Comparison of ENCODE assay signal across 19 cellular contexts in the genomic region with DNA sequence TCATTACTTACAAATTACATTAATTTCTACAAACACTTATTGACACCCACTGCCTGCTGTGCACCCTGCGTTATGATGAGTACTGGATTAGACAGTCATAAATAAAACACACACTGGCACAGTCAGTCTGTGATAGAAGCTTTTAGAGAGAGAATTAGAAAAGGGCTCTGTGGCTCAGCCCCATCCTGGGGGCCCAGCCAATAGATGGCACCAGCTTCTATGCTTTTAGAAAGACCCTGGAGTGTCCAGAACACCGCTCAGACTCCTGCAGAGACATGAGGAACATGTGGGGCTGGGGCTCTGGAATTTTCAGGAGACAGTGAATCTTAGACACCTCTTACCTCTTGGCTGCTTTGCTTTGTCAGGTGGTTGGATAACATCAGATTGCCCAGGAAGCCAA.
A peak's percentile ranks its signal among the peaks of the same experiment; 100 is the strongest.
DNase-seq lines count a peak whose midpoint lies in the region; ATAC-seq and TF ChIP-seq lines count a peak whose summit lies in the region.
"Had no signal": no experiment of that assay in that cellular context is flagged by ENCODE, and none has a peak within 500 bp of the region (broad histone marks: within the 10 kb centered on the region; RNA-seq: fewer than 3 reads in every experiment).

No MANE protein-coding gene starts in this region.

- no peaks in the 10 kb centered on the region for H3K36me3 Mint-ChIP-seq in brain
- H3K36me3 Mint-ChIP-seq: CD4-positive, alpha-beta memory T cell had no signal

- peak overlapping the region in 3 of 5 experiments; percentile 19 to 79 (median 63) for H3K27ac Mint-ChIP-seq in brain
- H3K27ac Mint-ChIP-seq: B cell; CD4-positive, alpha-beta memory T cell; HFFc6 had no signal

- peaks cover 24% of the 10 kb centered on the region for H3K27me3 Mint-ChIP-seq in brain

- H3F3A ChIP-seq in SK-N-SH (replicated peaks; ENCODE audit: insufficient read depth), result no peaks in the 10 kb centered on the region

- no peak overlapping the region for H3K4me2 ChIP-seq in SK-N-SH

- H3K4me3 ChIP-seq in SK-N-SH (ENCODE audit: low read depth in 2 of 2, low read length in 1 of 2) (no peak overlapping the region), A673 (ENCODE audit: low read depth, low read length, poor library complexity, severe bottlenecking) (no peak overlapping the region)

- intact Hi-C loops in A673 (cut with micrococcal nuclease; ENCODE audit: unreplicated experiment), result no loop called here

- no peak for ATAC-seq in SK-N-SH treated with all-trans-retinoic acid at 6 μM for 48 hours
- ATAC-seq: HepG2 had no signal

- no peaks in the 10 kb centered on the region for H3K79me2 ChIP-seq in SK-N-SH (ENCODE audit: insufficient read depth)

- no peak for TF ChIP-seq EP300 in SK-N-SH (IDR thresholded peaks at IDR 0.05; ENCODE audit: borderline replicate concordance in 1 of 2, low read depth in 1 of 2, low read length in 1 of 2)

- H3K36me3 ChIP-seq in SK-N-SH (replicated peaks in 1 of 2; ENCODE audit: control insufficient read depth in 1 of 2, insufficient read depth in 2 of 2, low read length in 1 of 2) (no peaks in the 10 kb centered on the region), A673 (ENCODE audit: insufficient read depth, low read length, poor library complexity, severe bottlenecking) (no peaks in the 10 kb centered on the region)

- BruUV-seq in A673 (replicated peaks; lab: Mats Ljungman, UMichigan), result no TSS peak

- TF ChIP-seq CTCF in SK-N-SH (IDR thresholded peaks at IDR 0.05) (no peak), brain (conservative IDR thresholded peaks at IDR 0.05) (no peak), A673 (conservative IDR thresholded peaks at IDR 0.05; ENCODE audit: low read depth, low read length) (no peak)

- H3K4me1 Mint-ChIP-seq in brain, result peaks cover 41% of the 10 kb centered on the region
- H3K4me1 Mint-ChIP-seq: B cell; CD4-positive, alpha-beta memory T cell had no signal

- peak in 2 of 3 experiments; percentile 38 to 69 for DNase-seq in NCI-H1417 (lab: John Stamatoyannopoulos, UW)
- no peak for DNase-seq in NCI-H1417 treated with DMSO at 0.1 percent for 48 hours (lab: John Stamatoyannopoulos, UW)
- DNase-seq in SK-N-SH, result peak; percentile 69
- DNase-seq in A673 (ENCODE audit: low spot score), result no peak
- no peak for DNase-seq in GDM1 (lab: John Stamatoyannopoulos, UW)
- DNase-seq in LoVo (ENCODE audit: low spot score), result no peak
- DNase-seq: 8988T; ACHN; CD4-positive, alpha-beta memory T cell; DMS153; DND-41; GF-D8; HCEC 1CT; HFFc6 had no signal

- no peak overlapping the region for H3K4me3 Mint-ChIP-seq in brain
- H3K4me3 Mint-ChIP-seq: B cell; CD4-positive, alpha-beta memory T cell; HFFc6 had no signal

- peaks cover 0 to 5% of the 10 kb centered on the region in 2 experiments; a peak in 1 of 4 replicates for H3K4me1 ChIP-seq in SK-N-SH (ENCODE audit: control insufficient read depth in 1 of 2, insufficient read depth in 2 of 2, low read depth in 1 of 2, low read length in 1 of 2)
- no peaks in the 10 kb centered on the region for H3K4me1 ChIP-seq in A673 (ENCODE audit: insufficient read depth, low read length, poor library complexity, severe bottlenecking)

- CTCF ChIA-PET in SK-N-SH (lab: Yijun Ruan, JAX) (interaction anchor here (0.9 to 1.7 kb wide), 9 partner anchors 9 to 441 kb away, joined by 3 to 5 read pairs (median 3); no protein-coding TSS in a partner anchor), A673 (lab: Charles Lee) (no interaction called here)

- TF ChIP-seq RAD21 in SK-N-SH (IDR thresholded peaks at IDR 0.05; ENCODE audit: low read length), result peak; percentile 62

- no peaks in the 10 kb centered on the region for H3K9me3 ChIP-seq in SK-N-SH
- H3K9me3 ChIP-seq in A673 (ENCODE audit: low read depth, low read length, poor library complexity, severe bottlenecking), result no peaks in the 10 kb centered on the region

- no peaks in the 10 kb centered on the region for H3K9me2 ChIP-seq in SK-N-SH

- 18% methylated on average over 2 of the region's 2 CpGs for WGBS in SK-N-SH (ENCODE audit: low lambda C conversion rate)

- H4K20me1 ChIP-seq in SK-N-SH (ENCODE audit: insufficient read depth), result no peaks in the 10 kb centered on the region

- no peak overlapping the region for H2AFZ ChIP-seq in SK-N-SH (ENCODE audit: low read depth)

- no peak overlapping the region for H3K9ac ChIP-seq in SK-N-SH

- H3K27me3 ChIP-seq in SK-N-SH (ENCODE audit: insufficient read depth), result no peaks in the 10 kb centered on the region; the same call in 1 of the 2 replicates
- H3K27me3 ChIP-seq in A673 (replicated peaks; ENCODE audit: insufficient read depth, low read depth, low read length, poor library complexity), result peaks cover 27% of the 10 kb centered on the region

- peaks cover 0 to 9% (median 3%) of the 10 kb centered on the region in 5 experiments for H3K9me3 Mint-ChIP-seq in brain
- H3K9me3 Mint-ChIP-seq: HFFc6 had no signal

- H3K27ac ChIP-seq in SK-N-SH (ENCODE audit: low read depth in 2 of 2, low read length in 1 of 2) (peak overlapping the region in 1 of 2 experiments; percentile 60; a peak in 1 of 4 replicates), A673 (ENCODE audit: low read depth, low read length, poor library complexity, severe bottlenecking) (no peak overlapping the region)
- H3K27ac ChIP-seq: C4-2B had no signal

- POLR2A ChIA-PET in SK-N-SH (lab: Yijun Ruan, JAX), result no interaction called here
- POLR2A ChIA-PET in A673 (lab: Charles Lee; ENCODE audit: low non-redundant PET), result no interaction called here

TF ChIP-seq in SK-N-SH, 30 proteins besides CTCF, POLR2A, EP300 and RAD21:
- TF ChIP-seq SMC3 (IDR thresholded peaks at IDR 0.05; ENCODE audit: low read depth, low read length) (peak; percentile 35), EZH2phosphoT487 (IDR thresholded peaks at IDR 0.05; ENCODE audit: borderline replicate concordance, low read depth) (no peak), NFIC (IDR thresholded peaks at IDR 0.05; ENCODE audit: borderline replicate concordance) (no peak)
TF ChIP-seq in SK-N-SH: peak in this region for 1.

TF ChIP-seq in SK-N-SH treated with all-trans-retinoic acid at 6 μM for 48 hours, 23 proteins besides CTCF, POLR2A, EP300 and RAD21:
- TF ChIP-seq GLIS3 (CRISPR knock-in tag; IDR thresholded peaks at IDR 0.05), result no peak
- TF ChIP-seq, protein P1, sequence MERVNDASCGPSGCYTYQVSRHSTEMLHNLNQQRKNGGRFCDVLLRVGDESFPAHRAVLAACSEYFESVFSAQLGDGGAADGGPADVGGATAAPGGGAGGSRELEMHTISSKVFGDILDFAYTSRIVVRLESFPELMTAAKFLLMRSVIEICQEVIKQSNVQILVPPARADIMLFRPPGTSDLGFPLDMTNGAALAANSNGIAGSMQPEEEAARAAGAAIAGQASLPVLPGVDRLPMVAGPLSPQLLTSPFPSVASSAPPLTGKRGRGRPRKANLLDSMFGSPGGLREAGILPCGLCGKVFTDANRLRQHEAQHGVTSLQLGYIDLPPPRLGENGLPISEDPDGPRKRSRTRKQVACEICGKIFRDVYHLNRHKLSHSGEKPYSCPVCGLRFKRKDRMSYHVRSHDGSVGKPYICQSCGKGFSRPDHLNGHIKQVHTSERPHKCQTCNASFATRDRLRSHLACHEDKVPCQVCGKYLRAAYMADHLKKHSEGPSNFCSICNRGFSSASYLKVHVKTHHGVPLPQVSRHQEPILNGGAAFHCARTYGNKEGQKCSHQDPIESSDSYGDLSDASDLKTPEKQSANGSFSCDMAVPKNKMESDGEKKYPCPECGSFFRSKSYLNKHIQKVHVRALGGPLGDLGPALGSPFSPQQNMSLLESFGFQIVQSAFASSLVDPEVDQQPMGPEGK (CRISPR knock-in tag; IDR thresholded peaks at IDR 0.05; ENCODE audit: borderline replicate concordance), result no peak
TF ChIP-seq in SK-N-SH treated with all-trans-retinoic acid at 6 μM for 48 hours: peak in this region for 0.

Comparison
In these comparisons a context has a peak if more than half of its experiments do, and no peak if none do; other contexts are left out.
1. DNase-seq: peak in NCI-H1417 (2 of 3) and SK-N-SH (single experiment); none in NCI-H1417 treated with DMSO at 0.1 percent for 48 hours (single experiment), A673 (single experiment), GDM1 (single experiment) and LoVo (single experiment).